In the genomic region with DNA sequence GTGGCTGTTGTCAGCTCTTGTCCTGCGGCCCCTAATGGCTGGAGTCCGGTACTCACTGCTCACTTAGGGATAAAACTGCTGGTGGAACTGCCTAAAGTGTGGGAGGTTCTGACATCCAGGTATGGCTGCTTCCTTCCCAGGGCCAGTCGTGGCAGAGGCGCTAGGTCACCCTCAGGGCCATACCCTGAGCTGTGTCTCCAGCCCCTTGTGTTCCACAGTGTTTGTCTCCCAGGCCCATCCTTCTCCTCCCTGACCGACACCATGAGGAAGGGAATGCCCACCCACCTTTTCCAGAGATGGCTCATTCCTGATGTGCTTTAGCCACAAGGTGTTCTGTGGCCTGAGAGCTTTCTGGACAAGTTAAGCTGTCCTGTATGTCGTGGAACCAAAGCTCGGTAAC, we compare ENCODE assay signal across 19 cellular contexts. TPM values are rescaled to one million over a fixed set of nuclear protein-coding genes. Genes with fewer than 3 reads are reported as not detected.
A peak's percentile ranks its signal among the peaks of the same experiment; 100 is the strongest.
DNase-seq lines count a peak whose midpoint lies in the region; ATAC-seq, FAIRE-seq and TF ChIP-seq lines count a peak whose summit lies in the region.
"Had no signal": no experiment of that assay in that cellular context is flagged by ENCODE, and none has a peak within 500 bp of the region (broad histone marks: within the 10 kb centered on the region; RNA-seq: fewer than 3 reads in every experiment).

No MANE protein-coding gene starts in this region.

- peaks cover 35% of the 10 kb centered on the region for H3K36me3 ChIP-seq in left ventricle myocardium inferior
- peaks cover 0 to 51% of the 10 kb centered on the region in 2 experiments; a peak in 1 of 3 replicates for H3K36me3 ChIP-seq in HEK293 (ENCODE audit: control insufficient read depth in 2 of 2, insufficient read depth in 1 of 2, low read length in 2 of 2)
- H3K36me3 ChIP-seq in kidney (ENCODE audit: control insufficient read depth in 1 of 2, insufficient read depth in 2 of 2, low read length in 2 of 2) = peaks cover 5 to 10% of the 10 kb centered on the region in 2 donors

- FAIRE-seq in kidney (lab: Jason Lieb, UNC) = no peak
- FAIRE-seq: G401.6, GM12878, GM19239, H1 had no signal

- TF ChIP-seq CTCF in left ventricle myocardium inferior (IDR thresholded peaks at IDR 0.05; ENCODE audit: borderline replicate concordance) = no peak
- no peak for TF ChIP-seq CTCF in HEK293 (tag by site-specific recombination; IDR thresholded peaks at IDR 0.05)
- TF ChIP-seq CTCF in kidney (IDR thresholded peaks at IDR 0.05; ENCODE audit: borderline replicate concordance, extremely low read depth, insufficient read depth) = no peak

- DNase-seq in left ventricle myocardium inferior (peak; percentile 0), left cardiac atrium (no peak), kidney (peak; percentile 26)
- no peak for DNase-seq in stimulated activated naive B cell treated with anti-CD40 and anti-IgM and Interleukin-4, amounts not matched to agents 10 μg/mL and 1 μg/mL and 100 μg/mL, for 72 hours
- DNase-seq: C1 segment of cervical spinal cord; Calu3; CD4-positive, alpha-beta memory T cell; GM23248; H7; HCEC 1CT had no signal

- no peak overlapping the region for H3K4me3 Mint-ChIP-seq in stimulated activated naive B cell treated with anti-CD40 and anti-IgM and Interleukin-4, amounts not matched to agents 10 μg/mL and 1 μg/mL and 100 μg/mL, for 72 hours
- H3K4me3 Mint-ChIP-seq: CD4-positive, alpha-beta memory T cell had no signal

- CTCF ChIA-PET in HEK293 (lab: Yijun Ruan, JAX) = interaction anchor here (1.0 to 3.5 kb wide), 2 partner anchors 50 to 163 kb away, joined by 3 to 20 read pairs; a partner anchor contains a TSS

- H3K4me3 ChIP-seq in left ventricle myocardium inferior = no peak overlapping the region
- H3K4me3 ChIP-seq in HEK293 (ENCODE audit: low read depth, low read length) = no peak overlapping the region
- no peak overlapping the region for H3K4me3 ChIP-seq in kidney (ENCODE audit: low read length in 2 of 2)
- H3K4me3 ChIP-seq: GM12878, GM23248 had no signal

- ATAC-seq in left cardiac atrium (no peak), HG02571 (IDR thresholded peaks at IDR 0.05; ENCODE audit: unreplicated experiment) (no peak)
- ATAC-seq in stimulated activated naive B cell treated with anti-CD40 and anti-IgM and Interleukin-4, amounts not matched to agents 10 μg/mL and 1 μg/mL and 100 μg/mL, for 72 hours (replicated peaks) = no peak
- ATAC-seq: GM12878 had no signal

- peak overlapping the region; percentile 1 for H3K27ac ChIP-seq in left ventricle myocardium inferior (replicated peaks)
- H3K27ac ChIP-seq in HEK293 (ENCODE audit: extremely low read depth, low read depth, low read length) = no peak overlapping the region
- H3K27ac ChIP-seq in kidney (ENCODE audit: low read depth in 2 of 2, low read length in 2 of 2) = no peak overlapping the region
- H3K27ac ChIP-seq: GM23248 had no signal

- H3K36me3 Mint-ChIP-seq in stimulated activated naive B cell treated with anti-CD40 and anti-IgM and Interleukin-4, amounts not matched to agents 10 μg/mL and 1 μg/mL and 100 μg/mL, for 72 hours = no peaks in the 10 kb centered on the region
- H3K36me3 Mint-ChIP-seq: CD4-positive, alpha-beta memory T cell had no signal

- no peak overlapping the region for H3K27ac Mint-ChIP-seq in stimulated activated naive B cell treated with anti-CD40 and anti-IgM and Interleukin-4, amounts not matched to agents 10 μg/mL and 1 μg/mL and 100 μg/mL, for 72 hours

- peaks cover 41% of the 10 kb centered on the region for H3K27me3 ChIP-seq in left ventricle myocardium inferior (ENCODE audit: low read depth)

- no peaks in the 10 kb centered on the region for H3K27me3 Mint-ChIP-seq in stimulated activated naive B cell treated with anti-CD40 and anti-IgM and Interleukin-4, amounts not matched to agents 10 μg/mL and 1 μg/mL and 100 μg/mL, for 72 hours
- H3K27me3 Mint-ChIP-seq: CD4-positive, alpha-beta memory T cell had no signal

- H3K9ac ChIP-seq in kidney (ENCODE audit: low read length in 2 of 2) = no peak overlapping the region
- H3K9ac ChIP-seq: GM23248 had no signal

- no peaks in the 10 kb centered on the region for H3K9me3 Mint-ChIP-seq in stimulated activated naive B cell treated with anti-CD40 and anti-IgM and Interleukin-4, amounts not matched to agents 10 μg/mL and 1 μg/mL and 100 μg/mL, for 72 hours
- H3K9me3 Mint-ChIP-seq: CD4-positive, alpha-beta memory T cell had no signal

- H3K4me1 Mint-ChIP-seq in stimulated activated naive B cell treated with anti-CD40 and anti-IgM and Interleukin-4, amounts not matched to agents 10 μg/mL and 1 μg/mL and 100 μg/mL, for 72 hours = peaks cover 13 to 18% of the 10 kb centered on the region in 2 donors
- H3K4me1 Mint-ChIP-seq: CD4-positive, alpha-beta memory T cell had no signal

- POLR2A ChIA-PET in HEK293 (lab: Yijun Ruan, JAX) = no interaction called here

- peaks cover 99% of the 10 kb centered on the region for H3K4me1 ChIP-seq in left ventricle myocardium inferior
- H3K4me1 ChIP-seq in HEK293 (ENCODE audit: control insufficient read depth, insufficient read depth, low read length) = no peaks in the 10 kb centered on the region
- no peaks in the 10 kb centered on the region for H3K4me1 ChIP-seq in kidney (ENCODE audit: control insufficient read depth in 1 of 2, insufficient read depth in 1 of 2, low read depth in 1 of 2, low read length in 2 of 2)

- H3K9me3 ChIP-seq in left ventricle myocardium inferior (replicated peaks) = no peaks in the 10 kb centered on the region
- H3K9me3 ChIP-seq in HEK293 (ENCODE audit: control insufficient read depth, insufficient read depth, low read depth, low read length) = no peaks in the 10 kb centered on the region
- no peaks in the 10 kb centered on the region for H3K9me3 ChIP-seq in kidney (ENCODE audit: control insufficient read depth in 1 of 2, low read length in 2 of 2)

- intact Hi-C loops in left ventricle myocardium inferior (cut with micrococcal nuclease) = no loop called here
- intact Hi-C loops in left cardiac atrium (cut with DNase I) = no loop called here
- intact Hi-C loops in kidney (cut with DNase I) = no loop called here

TF ChIP-seq in HEK293, 187 proteins besides CTCF, POLR2A, EP300 and RAD21:
- TF ChIP-seq, protein P1, sequence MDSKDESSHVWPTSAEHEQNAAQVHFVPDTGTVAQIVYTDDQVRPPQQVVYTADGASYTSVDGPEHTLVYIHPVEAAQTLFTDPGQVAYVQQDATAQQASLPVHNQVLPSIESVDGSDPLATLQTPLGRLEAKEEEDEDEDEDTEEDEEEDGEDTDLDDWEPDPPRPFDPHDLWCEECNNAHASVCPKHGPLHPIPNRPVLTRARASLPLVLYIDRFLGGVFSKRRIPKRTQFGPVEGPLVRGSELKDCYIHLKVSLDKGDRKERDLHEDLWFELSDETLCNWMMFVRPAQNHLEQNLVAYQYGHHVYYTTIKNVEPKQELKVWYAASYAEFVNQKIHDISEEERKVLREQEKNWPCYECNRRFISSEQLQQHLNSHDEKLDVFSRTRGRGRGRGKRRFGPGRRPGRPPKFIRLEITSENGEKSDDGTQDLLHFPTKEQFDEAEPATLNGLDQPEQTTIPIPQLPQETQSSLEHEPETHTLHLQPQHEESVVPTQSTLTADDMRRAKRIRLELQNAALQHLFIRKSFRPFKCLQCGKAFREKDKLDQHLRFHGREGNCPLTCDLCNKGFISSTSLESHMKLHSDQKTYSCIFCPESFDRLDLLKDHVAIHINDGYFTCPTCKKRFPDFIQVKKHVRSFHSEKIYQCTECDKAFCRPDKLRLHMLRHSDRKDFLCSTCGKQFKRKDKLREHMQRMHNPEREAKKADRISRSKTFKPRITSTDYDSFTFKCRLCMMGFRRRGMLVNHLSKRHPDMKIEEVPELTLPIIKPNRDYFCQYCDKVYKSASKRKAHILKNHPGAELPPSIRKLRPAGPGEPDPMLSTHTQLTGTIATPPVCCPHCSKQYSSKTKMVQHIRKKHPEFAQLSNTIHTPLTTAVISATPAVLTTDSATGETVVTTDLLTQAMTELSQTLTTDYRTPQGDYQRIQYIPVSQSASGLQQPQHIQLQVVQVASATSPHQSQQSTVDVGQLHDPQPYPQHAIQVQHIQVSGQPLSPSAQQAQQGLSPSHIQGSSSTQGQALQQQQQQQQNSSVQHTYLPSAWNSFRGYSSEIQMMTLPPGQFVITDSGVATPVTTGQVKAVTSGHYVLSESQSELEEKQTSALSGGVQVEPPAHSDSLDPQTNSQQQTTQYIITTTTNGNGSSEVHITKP (tag by site-specific recombination; IDR thresholded peaks at IDR 0.05) = peak; percentile 54
- TF ChIP-seq ZNF114 (tag by site-specific recombination; IDR thresholded peaks at IDR 0.05) (no peak), YY1 (tag by site-specific recombination; IDR thresholded peaks at IDR 0.05) (no peak), ZBTB7A (tag by site-specific recombination; IDR thresholded peaks at IDR 0.05; ENCODE audit: low read depth) (no peak), KLF10 (tag by site-specific recombination; IDR thresholded peaks at IDR 0.05) (no peak)

RNA-seq across cellular contexts. Expression of a gene that starts 12.4 kb away (rescaled TPM):
- 0.30 TPM for total RNA-seq in left ventricle myocardium inferior
- 1 to 10 TPM in 1 of 2 donors, not detected in 1; 1.5 TPM for total RNA-seq in left cardiac atrium
- total RNA-seq in kidney = 1.6 TPM
- 1.0 TPM for polyA plus RNA-seq in kidney (ENCODE audit: insufficient read depth, low read depth, low replicate concordance)
- total RNA-seq: A172; A673; Calu3; CD4-positive, alpha-beta memory T cell; Daoy; GM12878; GM23248; H7 had no signal
- polyA plus RNA-seq: CD4-positive, alpha-beta memory T cell; GM12878; GM23248; H1 had no signal

RNA-seq across cellular contexts. Expression of a gene that starts 53.0 kb away (rescaled TPM):
- 23.1 TPM for total RNA-seq in left ventricle myocardium inferior
- 10 to 100 TPM; 19.5 to 34.1 TPM for total RNA-seq in left cardiac atrium
- total RNA-seq in kidney = 40.5 TPM
- polyA plus RNA-seq in kidney (ENCODE audit: insufficient read depth, low read depth, low replicate concordance) = 8.8 TPM
- total RNA-seq: CD4-positive, alpha-beta memory T cell had no signal
- polyA plus RNA-seq: CD4-positive, alpha-beta memory T cell had no signal

RNA-seq across cellular contexts. Expression of a gene that starts 57.8 kb away (rescaled TPM):
- total RNA-seq in left ventricle myocardium inferior = 8.7 TPM
- 10 to 100 TPM; 10.2 to 11.0 TPM for total RNA-seq in left cardiac atrium
- 43.5 TPM for total RNA-seq in kidney
- 26.2 TPM for polyA plus RNA-seq in kidney (ENCODE audit: insufficient read depth, low read depth, low replicate concordance)

Comparison
In these comparisons a context has a peak if more than half of its experiments do, and no peak if none do; other contexts are left out.
1. DNase-seq: peak in left ventricle myocardium inferior (single experiment) and kidney (single experiment); none in left cardiac atrium (single experiment) and stimulated activated naive B cell treated with anti-CD40 and anti-IgM and Interleukin-4, amounts not matched to agents 10 μg/mL and 1 μg/mL and 100 μg/mL, for 72 hours (single experiment).